1 cellular context compared by ENCODE assay signal in genomic region chr3:120417272-120417911, GRCh38.
TF ChIP-seq lines count a peak whose summit lies in the region.

No MANE protein-coding gene starts in this region.

TF ChIP-seq in neural cell, 6 proteins besides CTCF, POLR2A, EP300 and RAD21 (continued from another document):
- TF ChIP-seq REST (IDR thresholded peaks at IDR 0.05; ENCODE audit: borderline replicate concordance) (no peak), EZH2 (IDR thresholded peaks at IDR 0.05; ENCODE audit: borderline replicate concordance, insufficient read depth, low read length, poor library complexity, severe bottlenecking) (no peak), MXI1 (conservative IDR thresholded peaks at IDR 0.05; ENCODE audit: poor library complexity, severe bottlenecking) (peak; percentile 91), POLR2AphosphoS5 (IDR thresholded peaks at IDR 0.05) (no peak)
